Comparison of ENCODE assay signal across 7 cellular contexts in the genomic region with DNA sequence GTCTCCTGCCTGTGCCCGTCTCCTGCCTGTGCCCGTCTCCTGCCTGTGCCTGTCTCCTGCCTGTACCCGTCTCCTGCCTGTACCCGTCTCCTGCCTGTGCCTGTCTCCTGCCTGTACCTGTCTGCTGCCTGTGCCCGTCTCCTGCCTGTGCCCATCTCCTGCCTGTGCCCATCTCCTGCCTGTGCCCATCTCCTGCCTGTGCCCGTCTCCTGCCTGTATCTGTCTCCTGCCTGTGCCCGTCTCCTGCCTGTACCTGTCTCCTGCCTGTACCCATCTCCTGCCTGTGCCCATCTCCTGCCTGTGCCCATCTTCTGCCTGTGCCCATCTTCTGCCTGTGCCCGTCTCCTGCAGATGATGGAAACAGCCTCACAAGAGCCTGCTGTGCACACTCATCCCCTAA.
DNase-seq lines count a peak whose midpoint lies in the region; ATAC-seq, FAIRE-seq and TF ChIP-seq lines count a peak whose summit lies in the region.
"Not testable (repeated sequence)": the region's sequence is repeated elsewhere in the genome, so short reads cannot be mapped to it uniquely, and the experiment has no call there.

No MANE protein-coding gene starts in this region.

- CTCF ChIA-PET in RWPE1 (lab: Yijun Ruan, JAX), result not testable (repeated sequence)

- peaks cover 72% of the 10 kb centered on the region for H3K4me1 Mint-ChIP-seq in HFFc6 (ENCODE audit: low read depth)

- not testable (repeated sequence) for DNase-seq in HFFc6; RWPE1 (ENCODE audit: low spot score); RWPE2 (ENCODE audit: low spot score)
- DNase-seq in NCI-H2171 treated with DMSO at 0.1 percent for 48 hours (lab: John Stamatoyannopoulos, UW) (peak; percentile 6), kidney (peak; percentile 28), upper lobe of right lung (peak; percentile 36)
- DNase-seq in activated effector memory CD4-positive, alpha-beta T cell treated with anti-CD3 and anti-CD28 coated beads, Interleukin-2, amount 50 U/mL, for 16 hours, result peak; percentile 17

- not testable (repeated sequence) for FAIRE-seq in kidney (lab: Jason Lieb, UNC)

- not testable (repeated sequence) for TF ChIP-seq CTCF in HFFc6 (IDR thresholded peaks at IDR 0.05); RWPE1 (conservative IDR thresholded peaks at IDR 0.05; ENCODE audit: low read depth); RWPE2 (IDR thresholded peaks at IDR 0.05; ENCODE audit: poor library complexity, severe bottlenecking); kidney (IDR thresholded peaks at IDR 0.05; ENCODE audit: borderline replicate concordance, extremely low read depth, insufficient read depth); upper lobe of right lung (IDR thresholded peaks at IDR 0.05)

- H3K27ac ChIP-seq in RWPE1 (peak overlapping the region; percentile 41), RWPE2 (ENCODE audit: poor library complexity, severe bottlenecking) (peak overlapping the region; percentile 48)
- not testable (repeated sequence) for H3K27ac ChIP-seq in kidney (ENCODE audit: low read depth in 2 of 2, low read length in 2 of 2); upper lobe of right lung

- POLR2A ChIA-PET in RWPE1 (lab: Yijun Ruan, JAX; ENCODE audit: low non-redundant PET), result not testable (repeated sequence)

- H3K4me1 ChIP-seq in RWPE2 (ENCODE audit: insufficient read depth, poor library complexity, severe bottlenecking); kidney (ENCODE audit: control insufficient read depth in 1 of 2, insufficient read depth in 1 of 2, low read depth in 1 of 2, low read length in 2 of 2); upper lobe of right lung: not testable (repeated sequence)

- H3K4me3 ChIP-seq in RWPE2 (ENCODE audit: severe bottlenecking); kidney (ENCODE audit: low read length in 2 of 2); upper lobe of right lung: not testable (repeated sequence)

- H3K27me3 Mint-ChIP-seq in HFFc6 (ENCODE audit: insufficient read depth), result not testable (repeated sequence)

- not testable (repeated sequence) for H3K4me3 Mint-ChIP-seq in HFFc6

- H3K36me3 Mint-ChIP-seq in HFFc6 (ENCODE audit: low read depth), result not testable (repeated sequence)

- not testable (repeated sequence) for ATAC-seq in RWPE2 (ENCODE audit: low read depth); upper lobe of right lung

- not testable (repeated sequence) for H3K9ac ChIP-seq in kidney (ENCODE audit: low read length in 2 of 2)

- H3K27me3 ChIP-seq in RWPE2 (ENCODE audit: insufficient read depth, poor library complexity, severe bottlenecking); upper lobe of right lung: not testable (repeated sequence)

- H3K36me3 ChIP-seq in RWPE2 (ENCODE audit: low read depth); kidney (ENCODE audit: control insufficient read depth in 1 of 2, insufficient read depth in 2 of 2, low read length in 2 of 2); upper lobe of right lung: not testable (repeated sequence)

- H3K27ac Mint-ChIP-seq in HFFc6, result peak overlapping the region; percentile 97; the same call in 1 of the 2 replicates

- H3K9me3 Mint-ChIP-seq in HFFc6, result not testable (repeated sequence)

- intact Hi-C loops in kidney (cut with DNase I); upper lobe of right lung (cut with DNase I): not testable (repeated sequence)

- H3K9me3 ChIP-seq in RWPE2 (ENCODE audit: severe bottlenecking); kidney (ENCODE audit: control insufficient read depth in 1 of 2, low read length in 2 of 2); upper lobe of right lung: not testable (repeated sequence)
